ENCODE assay signal across 8 cellular contexts in the genomic region with DNA sequence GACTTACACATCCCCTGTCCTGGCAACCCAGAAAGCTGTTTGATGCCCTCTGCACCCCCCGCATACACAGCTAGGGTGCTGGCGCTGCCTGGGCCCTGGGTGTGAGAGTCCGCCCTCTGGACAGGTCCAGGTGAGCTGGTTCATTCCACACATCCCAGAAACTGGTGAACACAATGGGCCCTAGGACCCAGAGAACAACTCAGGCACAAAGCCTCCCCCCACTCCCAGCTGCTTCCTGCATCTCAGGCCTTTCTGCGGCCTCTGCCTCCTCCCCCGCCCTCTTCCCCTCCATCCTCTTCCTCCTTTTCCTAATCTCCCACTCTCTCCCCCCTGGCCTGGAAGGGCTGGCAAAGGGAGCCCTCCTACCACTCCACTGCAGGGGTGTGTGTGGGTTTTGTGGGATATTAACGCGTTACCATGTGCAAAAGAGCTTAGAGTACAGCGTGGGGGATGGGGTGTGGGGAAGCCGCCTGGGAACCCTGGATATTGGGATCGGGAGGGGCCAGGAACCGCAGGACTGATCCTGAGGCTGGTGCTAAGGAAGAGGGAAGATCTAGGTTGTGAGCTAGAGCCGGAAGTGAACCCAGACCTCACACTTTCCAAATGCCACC. TPM values are rescaled to one million over a fixed set of nuclear protein-coding genes. Genes with fewer than 3 reads are reported as not detected.
DNase-seq lines count a peak whose midpoint lies in the region; ATAC-seq and TF ChIP-seq lines count a peak whose summit lies in the region.

No MANE protein-coding gene starts in this region.

- peaks cover 42 to 63% (median 49%) of the 10 kb centered on the region in 10 experiments for H3K4me1 ChIP-seq in BLaER1 treated with 17β-estradiol and CSF1 and Interleukin-3, amounts not matched to agents 10 nM and 100 nM
- H3K4me1 ChIP-seq in gastrocnemius medialis: peaks cover 49 to 56% of the 10 kb centered on the region in 2 donors

- intact Hi-C loops in gastrocnemius medialis (cut with DNase I; ENCODE audit: low total_unique reads): no loop called here

- peak overlapping the region; percentile 66 to 99 (median 98); a peak in 21 of 22 replicates for H3K9ac ChIP-seq in BLaER1 treated with 17β-estradiol and CSF1 and Interleukin-3, amounts not matched to agents 10 nM and 100 nM

- TF ChIP-seq POLR2A in gastrocnemius medialis (IDR thresholded peaks at IDR 0.05): peak in 1 of 2 donors; percentile 5

- H3K36me3 ChIP-seq in BLaER1 treated with 17β-estradiol and CSF1 and Interleukin-3, amounts not matched to agents 10 nM and 100 nM: peaks cover 0 to 21% (median 12%) of the 10 kb centered on the region in 11 experiments; a peak in 14 of 22 replicates
- no peaks in the 10 kb centered on the region for H3K36me3 ChIP-seq in gastrocnemius medialis

- DNase-seq in NCI-H1436 treated with DMSO at 0.1 percent for 48 hours (lab: John Stamatoyannopoulos, UW): peak; percentile 59
- peak; percentile 92 for DNase-seq in SW480 (ENCODE audit: low spot score)
- DNase-seq in central memory CD4-positive, alpha-beta T cell: peak; percentile 57
- peak; percentile 88 for DNase-seq in iPS-NIHi7 (ENCODE audit: extremely low spot score)
- peak; percentile 73 to 82 for DNase-seq in gastrocnemius medialis
- no peak for DNase-seq in OCI-M2 (lab: John Stamatoyannopoulos, UW; ENCODE audit: unreplicated experiment)

- no peaks in the 10 kb centered on the region for H3K27me3 ChIP-seq in BLaER1 treated with 17β-estradiol and CSF1 and Interleukin-3, amounts not matched to agents 10 nM and 100 nM
- no peaks in the 10 kb centered on the region for H3K27me3 ChIP-seq in gastrocnemius medialis

- peak in 1 of 5 experiments; percentile 18 for TF ChIP-seq CTCF in gastrocnemius medialis (IDR thresholded peaks at IDR 0.05 in 4 of 5, conservative IDR thresholded peaks at IDR 0.05 in 1 of 5)

- in situ Hi-C loops in gastrocnemius medialis (cut with MboI; ENCODE audit: low sequenced_read_pairs in 4 of 4): no loop called here

- peak overlapping the region; percentile 58 to 97 (median 95) for H3K27ac ChIP-seq in BLaER1 treated with 17β-estradiol and CSF1 and Interleukin-3, amounts not matched to agents 10 nM and 100 nM
- H3K27ac ChIP-seq in gastrocnemius medialis: peak overlapping the region; percentile 85 to 93 (median 91)

- H3K9me3 ChIP-seq in BLaER1 treated with 17β-estradiol and CSF1 and Interleukin-3, amounts not matched to agents 10 nM and 100 nM (replicated peaks in 1 of 11): no peaks in the 10 kb centered on the region
- H3K9me3 ChIP-seq in gastrocnemius medialis: no peaks in the 10 kb centered on the region

- H3K4me3 ChIP-seq in BLaER1 treated with 17β-estradiol and CSF1 and Interleukin-3, amounts not matched to agents 10 nM and 100 nM: peak overlapping the region; percentile 93 to 100 (median 99)
- H3K4me3 ChIP-seq in gastrocnemius medialis: peak overlapping the region; percentile 76 to 95 (median 84)

- ATAC-seq in GM21360 (IDR thresholded peaks at IDR 0.05; ENCODE audit: unreplicated experiment) (peak; percentile 27), gastrocnemius medialis (peak; percentile 40 to 52)

- H3K4me2 ChIP-seq in BLaER1 treated with 17β-estradiol and CSF1 and Interleukin-3, amounts not matched to agents 10 nM and 100 nM: peak overlapping the region; percentile 81 to 98 (median 96)

- H4K20me1 ChIP-seq in BLaER1 treated with 17β-estradiol and CSF1 and Interleukin-3, amounts not matched to agents 10 nM and 100 nM: peaks cover 10 to 34% (median 22%) of the 10 kb centered on the region in 11 experiments

RNA-seq across cellular contexts. Expression of a gene that starts 1.6 kb away (rescaled TPM):
- total RNA-seq in gastrocnemius medialis: 10 to 100 TPM in 2 of 4 donors, 1 to 10 TPM in 2; 4.7 to 18.8 (median 11.0) TPM

RNA-seq across cellular contexts. Expression of a gene that starts 13.8 kb away (rescaled TPM):
- 100 to 1,000 TPM; 227 to 385 (median 292) TPM for total RNA-seq in gastrocnemius medialis

RNA-seq across cellular contexts. Expression of a gene that starts 22.1 kb away (rescaled TPM):
- total RNA-seq in gastrocnemius medialis: 1 to 10 TPM in 1 of 4 donors, under 1 TPM in 2, not detected in 1; 0.04 to 3.8 (median 0.31) TPM

RNA-seq across cellular contexts. Expression of a gene that starts 49.4 kb away (rescaled TPM):
- total RNA-seq in gastrocnemius medialis: 1 to 10 TPM; 1.7 to 9.5 (median 5.1) TPM

RNA-seq across cellular contexts. Expression of a gene that starts 56.9 kb away (rescaled TPM):
- 100 to 1,000 TPM; 111 to 335 (median 124) TPM for total RNA-seq in gastrocnemius medialis
